Comparison of ENCODE assay signal across 22 cellular contexts in the genomic region with DNA sequence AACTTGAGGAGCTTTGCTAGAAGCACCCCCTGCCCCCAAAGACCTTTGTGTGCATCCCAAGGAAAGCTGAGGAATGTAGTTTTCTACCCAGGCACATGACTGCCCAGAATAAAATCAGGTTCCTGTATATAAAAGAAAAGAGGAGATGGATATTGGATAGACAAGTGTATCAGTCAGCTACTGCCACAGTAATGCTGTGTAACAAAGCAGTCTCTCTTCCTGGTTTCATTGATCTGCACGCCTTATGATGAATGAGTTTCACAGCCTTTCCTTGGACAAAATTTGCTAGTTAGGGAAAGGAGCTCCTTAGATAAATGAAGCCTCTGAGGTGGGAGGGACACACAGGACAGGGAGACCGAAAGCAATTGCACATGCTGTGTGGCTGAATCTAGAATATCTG.
DNase-seq lines count a peak whose midpoint lies in the region; ATAC-seq, FAIRE-seq and TF ChIP-seq lines count a peak whose summit lies in the region.
"Had no signal": no experiment of that assay in that cellular context is flagged by ENCODE, and none has a peak within 500 bp of the region (broad histone marks: within the 10 kb centered on the region; RNA-seq: fewer than 3 reads in every experiment).

No MANE protein-coding gene starts in this region.

- no peak for ATAC-seq in GM18517 (IDR thresholded peaks at IDR 0.05; ENCODE audit: unreplicated experiment)
- ATAC-seq: CD8-positive, alpha-beta T cell had no signal

- peaks cover 10% of the 10 kb centered on the region for H3K9me3 Mint-ChIP-seq in activated T-helper 1 cell treated with anti-CD3 and anti-CD28 coated beads, Interleukin-12 subunit alpha, Interleukin-12 subunit beta, Interleukin-2, Interleukin-4 antibody, amounts not matched to agents 30 ng/mL and 10 ng/mL and 1 ng/mL, durations not matched to agents 14 hours and 24 hours and 36 hours

- no peak overlapping the region for H3K4me3 Mint-ChIP-seq in activated T-helper 1 cell treated with anti-CD3 and anti-CD28 coated beads, Interleukin-12 subunit alpha, Interleukin-12 subunit beta, Interleukin-2, Interleukin-4 antibody, amounts not matched to agents 30 ng/mL and 10 ng/mL and 1 ng/mL, durations not matched to agents 14 hours and 24 hours and 36 hours
- H3K4me3 Mint-ChIP-seq: CD4-positive, alpha-beta T cell; CD8-positive, alpha-beta T cell had no signal

- H2AFZ ChIP-seq in H1 (ENCODE audit: low read length), result no peak overlapping the region
- H2AFZ ChIP-seq in neuronal stem cell (ENCODE audit: low read length), result no peak overlapping the region

- H3K23ac ChIP-seq in H1 (ENCODE audit: insufficient read length) (no peak overlapping the region), neuronal stem cell (ENCODE audit: low read depth, low read length, poor library complexity) (no peak overlapping the region)

- CTCF ChIA-PET in HEK293 (lab: Yijun Ruan, JAX) (interaction anchor here (1.1 to 1.5 kb wide), 2 partner anchors 153 to 965 kb away, joined by 3 to 5 read pairs; no protein-coding TSS in a partner anchor), H1 (lab: Charles Lee; ENCODE audit: partially characterized antibody) (interaction anchor here (0.7 to 3.7 kb wide), 6 partner anchors 8 to 153 kb away, joined by 3 to 20 read pairs (median 5); no protein-coding TSS in a partner anchor)

- H3K4me3 ChIP-seq in BLaER1, result no peak overlapping the region
- H3K4me3 ChIP-seq in HEK293 (ENCODE audit: low read depth, low read length), result no peak overlapping the region
- no peak overlapping the region for H3K4me3 ChIP-seq in H1 (ENCODE audit: extremely low read depth in 1 of 4, insufficient read depth in 2 of 4, low read depth in 3 of 4, low read length in 4 of 4)
- no peak overlapping the region for H3K4me3 ChIP-seq in neuronal stem cell (ENCODE audit: low read length in 2 of 2)
- H3K4me3 ChIP-seq: BLaER1 treated with 17β-estradiol and CSF1 and Interleukin-3, amounts not matched to agents 10 nM and 100 nM had no signal

- H3K27me3 Mint-ChIP-seq in activated T-helper 1 cell treated with anti-CD3 and anti-CD28 coated beads, Interleukin-12 subunit alpha, Interleukin-12 subunit beta, Interleukin-2, Interleukin-4 antibody, amounts not matched to agents 30 ng/mL and 10 ng/mL and 1 ng/mL, durations not matched to agents 14 hours and 24 hours and 36 hours (ENCODE audit: insufficient read depth), result peaks cover 2% of the 10 kb centered on the region

- H3K27ac Mint-ChIP-seq in activated T-helper 1 cell treated with anti-CD3 and anti-CD28 coated beads, Interleukin-12 subunit alpha, Interleukin-12 subunit beta, Interleukin-2, Interleukin-4 antibody, amounts not matched to agents 30 ng/mL and 10 ng/mL and 1 ng/mL, durations not matched to agents 14 hours and 24 hours and 36 hours, result no peak overlapping the region
- H3K27ac Mint-ChIP-seq: CD4-positive, alpha-beta T cell; CD8-positive, alpha-beta T cell had no signal

- no peaks in the 10 kb centered on the region for H3K23me2 ChIP-seq in H1 (ENCODE audit: low read depth, low read length)

- H2BK5ac ChIP-seq in H1 (ENCODE audit: low read depth, low read length) (no peak overlapping the region), neuronal stem cell (ENCODE audit: low read length) (no peak overlapping the region)

- H4K8ac ChIP-seq in H1 (ENCODE audit: extremely low read depth, insufficient read depth, low read length), result no peak overlapping the region
- no peak overlapping the region for H4K8ac ChIP-seq in neuronal stem cell (ENCODE audit: low read depth, low read length)

- H3K79me1 ChIP-seq in H1 (ENCODE audit: low read depth, low read length) (no peaks in the 10 kb centered on the region), neuronal stem cell (ENCODE audit: low read depth, low read length) (no peaks in the 10 kb centered on the region)

- no peak for TF ChIP-seq RAD21 in H1 (IDR thresholded peaks at IDR 0.05 in 1 of 2, conservative IDR thresholded peaks at IDR 0.05 in 1 of 2; ENCODE audit: low read depth in 2 of 2, low read length in 2 of 2)

- H3K27ac ChIP-seq in BLaER1 (no peak overlapping the region), HEK293 (ENCODE audit: extremely low read depth, low read depth, low read length) (no peak overlapping the region), H1 (ENCODE audit: low read depth, low read length) (no peak overlapping the region), neuronal stem cell (replicated peaks; ENCODE audit: low read length) (no peak overlapping the region)
- H3K27ac ChIP-seq: BLaER1 treated with 17β-estradiol and CSF1 and Interleukin-3, amounts not matched to agents 10 nM and 100 nM; C4-2B had no signal

- H3K9me3 ChIP-seq in BLaER1 (peaks cover 20% of the 10 kb centered on the region), HEK293 (ENCODE audit: control insufficient read depth, insufficient read depth, low read depth, low read length) (no peaks in the 10 kb centered on the region), H1 (ENCODE audit: insufficient read depth in 2 of 2, low read depth in 1 of 2, low read length in 1 of 2) (peaks cover 4 to 7% of the 10 kb centered on the region in 2 experiments; a peak in 1 of 4 replicates), neuronal stem cell (replicated peaks in 1 of 2; ENCODE audit: control insufficient read depth in 2 of 2, insufficient read depth in 1 of 2, low read depth in 1 of 2, low read length in 2 of 2) (no peaks in the 10 kb centered on the region)
- H3K9me3 ChIP-seq: BE2C, Caco-2 had no signal

- no peak overlapping the region for H2AK5ac ChIP-seq in H1 (ENCODE audit: low read depth, low read length)
- H2AK5ac ChIP-seq in neuronal stem cell (ENCODE audit: low read depth, low read length), result no peak overlapping the region

- H3K18ac ChIP-seq in H1 (ENCODE audit: extremely low read depth, low read length) (no peak overlapping the region), neuronal stem cell (ENCODE audit: low read length) (no peak overlapping the region)

- H3K36me3 ChIP-seq in BLaER1 (no peaks in the 10 kb centered on the region), HEK293 (ENCODE audit: control insufficient read depth in 2 of 2, insufficient read depth in 1 of 2, low read length in 2 of 2) (no peaks in the 10 kb centered on the region), H1 (ENCODE audit: control insufficient read depth in 2 of 4, insufficient read depth in 4 of 4, low read length in 3 of 4) (no peaks in the 10 kb centered on the region), neuronal stem cell (replicated peaks in 1 of 2; ENCODE audit: control insufficient read depth in 2 of 2, insufficient read depth in 2 of 2, low read length in 2 of 2) (no peaks in the 10 kb centered on the region)
- H3K36me3 ChIP-seq: BE2C; BLaER1 treated with 17β-estradiol and CSF1 and Interleukin-3, amounts not matched to agents 10 nM and 100 nM had no signal

- POLR2A ChIA-PET in HEK293 (lab: Yijun Ruan, JAX) (no interaction called here), H1 (lab: Charles Lee; ENCODE audit: partially characterized antibody) (interaction anchor here (0.9 to 1.1 kb wide), 2 partner anchors 10 to 13 kb away, joined by 3 to 4 read pairs; no protein-coding TSS in a partner anchor)

- TF ChIP-seq POLR2A in H1 (IDR thresholded peaks at IDR 0.05; ENCODE audit: control extremely low read depth in 1 of 2, low read depth in 2 of 2, low read length in 2 of 2), result no peak

- H4K20me1 ChIP-seq in BLaER1 (no peaks in the 10 kb centered on the region), H1 (replicated peaks in 1 of 2; ENCODE audit: control insufficient read depth in 1 of 2, insufficient read depth in 2 of 2, low read length in 2 of 2) (no peaks in the 10 kb centered on the region)
- H4K20me1 ChIP-seq: BLaER1 treated with 17β-estradiol and CSF1 and Interleukin-3, amounts not matched to agents 10 nM and 100 nM had no signal

- WGBS in H1 (ENCODE audit: extremely low coverage in 1 of 2, insufficient coverage in 1 of 2, insufficient read length in 1 of 2, insufficient replicate concordance in 2 of 2, low coverage in 1 of 2, low lambda C conversion rate in 2 of 2, missing lambda C conversion rate in 1 of 2), 2 experiments, result 85% methylated on average over 2 of the region's 2 CpGs; no CpG with 5 or more reads in 1 of the 2 experiments
- no CpG with 5 or more reads among the region's 2 CpGs for WGBS in neuronal stem cell (ENCODE audit: extremely low coverage in 2 of 2, insufficient read length in 2 of 2, insufficient replicate concordance in 1 of 2), 2 donors

- intact Hi-C loops in activated T-helper 1 cell treated with anti-CD3 and anti-CD28 coated beads, Interleukin-12 subunit alpha, Interleukin-12 subunit beta, Interleukin-2, Interleukin-4 antibody, amounts not matched to agents 30 ng/mL and 10 ng/mL and 1 ng/mL, durations not matched to agents 14 hours and 24 hours and 36 hours (cut with micrococcal nuclease), result no loop called here

- DNase-seq in H1 (ENCODE audit: low read depth in 1 of 2, low spot score in 2 of 2) (no peak), neuronal stem cell (ENCODE audit: low spot score) (no peak), SKM-1 treated with dmso at 0.1 percent for 144 hours (lab: John Stamatoyannopoulos, UW; ENCODE audit: unreplicated experiment) (no peak)
- DNase-seq in activated T-helper 1 cell treated with anti-CD3 and anti-CD28 coated beads, Interleukin-12 subunit alpha, Interleukin-12 subunit beta, Interleukin-2, Interleukin-4 antibody, amounts not matched to agents 30 ng/mL and 10 ng/mL and 1 ng/mL, durations not matched to agents 14 hours and 24 hours and 36 hours (ENCODE audit: low spot score), result no peak
- DNase-seq: 8988T; ACHN; BE2C; Caco-2; Calu3; CD4-positive, alpha-beta T cell; CD8-positive, alpha-beta T cell; DMS79 treated with DMSO at 0.1 percent for 48 hours; GF-D8 had no signal

- H4K91ac ChIP-seq in H1 (replicated peaks; ENCODE audit: insufficient read length, low read length) (no peak overlapping the region), neuronal stem cell (ENCODE audit: low read depth, low read length, poor library complexity) (no peak overlapping the region)

- H3K4me2 ChIP-seq in BLaER1 (peak overlapping the region; percentile 16; the same call in 1 of the 2 replicates), H1 (ENCODE audit: insufficient read depth in 1 of 2, low read depth in 2 of 2, low read length in 2 of 2) (no peak overlapping the region), neuronal stem cell (ENCODE audit: insufficient read depth, low read length, poor library complexity, severe bottlenecking) (no peak overlapping the region)

- no peak overlapping the region for H2BK15ac ChIP-seq in H1 (ENCODE audit: low read length)
- H2BK15ac ChIP-seq in neuronal stem cell (ENCODE audit: low read length), result no peak overlapping the region

- no peak overlapping the region for H3K14ac ChIP-seq in H1 (ENCODE audit: insufficient read length)
- peak overlapping the region; percentile 1 for H3K14ac ChIP-seq in neuronal stem cell (ENCODE audit: low read length)

- no peaks in the 10 kb centered on the region for H3K36me3 Mint-ChIP-seq in activated T-helper 1 cell treated with anti-CD3 and anti-CD28 coated beads, Interleukin-12 subunit alpha, Interleukin-12 subunit beta, Interleukin-2, Interleukin-4 antibody, amounts not matched to agents 30 ng/mL and 10 ng/mL and 1 ng/mL, durations not matched to agents 14 hours and 24 hours and 36 hours (ENCODE audit: low read depth)
- H3K36me3 Mint-ChIP-seq: CD8-positive, alpha-beta T cell had no signal

- no peak overlapping the region for H2BK20ac ChIP-seq in H1 (ENCODE audit: low read length)

- H2BK120ac ChIP-seq in H1 (replicated peaks; ENCODE audit: low read depth, low read length), result no peak overlapping the region
- no peak overlapping the region for H2BK120ac ChIP-seq in neuronal stem cell (ENCODE audit: low read depth, low read length)

- H3K4ac ChIP-seq in H1 (replicated peaks; ENCODE audit: insufficient read length, low read depth, low read length), result no peak overlapping the region
- H3K4ac ChIP-seq in neuronal stem cell (ENCODE audit: low read length), result no peak overlapping the region

- no peak for FAIRE-seq in H1 (lab: Jason Lieb, UNC)
- FAIRE-seq: A204.1, D721Med, G401.6, GM12891 had no signal

- H2BK12ac ChIP-seq in H1 (ENCODE audit: low read depth, low read length) (no peak overlapping the region), neuronal stem cell (ENCODE audit: low read length) (no peak overlapping the region)

- TF ChIP-seq CTCF in HEK293 (tag by site-specific recombination; IDR thresholded peaks at IDR 0.05), result no peak
- no peak for TF ChIP-seq CTCF in H1 (IDR thresholded peaks at IDR 0.05; ENCODE audit: control extremely low read depth in 1 of 3, insufficient read depth in 1 of 3, low read depth in 1 of 3, low read length in 3 of 3)

- no peak overlapping the region for H4K5ac ChIP-seq in H1 (ENCODE audit: insufficient read length, low read depth, low read length)

- no peaks in the 10 kb centered on the region for H3K4me1 Mint-ChIP-seq in activated T-helper 1 cell treated with anti-CD3 and anti-CD28 coated beads, Interleukin-12 subunit alpha, Interleukin-12 subunit beta, Interleukin-2, Interleukin-4 antibody, amounts not matched to agents 30 ng/mL and 10 ng/mL and 1 ng/mL, durations not matched to agents 14 hours and 24 hours and 36 hours (ENCODE audit: low read depth)

- H3K9ac ChIP-seq in BLaER1 (no peak overlapping the region), H1 (replicated peaks in 1 of 4; ENCODE audit: extremely low read depth in 1 of 4, low read depth in 3 of 4, low read length in 3 of 4) (no peak overlapping the region), neuronal stem cell (ENCODE audit: low read depth, low read length, poor library complexity) (no peak overlapping the region)
- H3K9ac ChIP-seq: BLaER1 treated with 17β-estradiol and CSF1 and Interleukin-3, amounts not matched to agents 10 nM and 100 nM had no signal

- TF ChIP-seq EP300 in H1 (IDR thresholded peaks at IDR 0.05; ENCODE audit: borderline replicate concordance in 1 of 2, low read depth in 2 of 2, low read length in 2 of 2), result no peak

- no peaks in the 10 kb centered on the region for H3K79me2 ChIP-seq in H1 (ENCODE audit: control insufficient read depth in 1 of 2, insufficient read depth in 2 of 2, low read length in 2 of 2)

- H3K4me1 ChIP-seq in BLaER1 (peaks cover 8% of the 10 kb centered on the region; the same call in 1 of the 2 replicates), HEK293 (ENCODE audit: control insufficient read depth, insufficient read depth, low read length) (no peaks in the 10 kb centered on the region), H1 (replicated peaks in 1 of 4; ENCODE audit: control insufficient read depth in 3 of 4, insufficient read depth in 4 of 4, low read length in 3 of 4) (no peaks in the 10 kb centered on the region), neuronal stem cell (ENCODE audit: control insufficient read depth in 2 of 2, insufficient read depth in 1 of 2, low read depth in 1 of 2, low read length in 2 of 2) (no peaks in the 10 kb centered on the region)
- H3K4me1 ChIP-seq: BE2C, Caco-2 had no signal

- H3K27me3 ChIP-seq in BLaER1 (no peaks in the 10 kb centered on the region), H1 (replicated peaks in 1 of 4; ENCODE audit: control insufficient read depth in 3 of 4, extremely low read depth in 1 of 4, insufficient read depth in 3 of 4, low read length in 3 of 4) (peaks cover 0 to 17% (median 3%) of the 10 kb centered on the region in 4 experiments; a peak in 5 of 7 replicates), neuronal stem cell (ENCODE audit: control insufficient read depth in 3 of 3, insufficient read depth in 3 of 3, low read depth in 1 of 3, low read length in 3 of 3) (no peaks in the 10 kb centered on the region)
- H3K27me3 ChIP-seq: BE2C; BLaER1 treated with 17β-estradiol and CSF1 and Interleukin-3, amounts not matched to agents 10 nM and 100 nM had no signal

- no peak overlapping the region for H3K56ac ChIP-seq in H1 (replicated peaks; ENCODE audit: insufficient read length, low read depth, low read length)
